Comparison of ENCODE assay signal across 9 cellular contexts in the genomic region with DNA sequence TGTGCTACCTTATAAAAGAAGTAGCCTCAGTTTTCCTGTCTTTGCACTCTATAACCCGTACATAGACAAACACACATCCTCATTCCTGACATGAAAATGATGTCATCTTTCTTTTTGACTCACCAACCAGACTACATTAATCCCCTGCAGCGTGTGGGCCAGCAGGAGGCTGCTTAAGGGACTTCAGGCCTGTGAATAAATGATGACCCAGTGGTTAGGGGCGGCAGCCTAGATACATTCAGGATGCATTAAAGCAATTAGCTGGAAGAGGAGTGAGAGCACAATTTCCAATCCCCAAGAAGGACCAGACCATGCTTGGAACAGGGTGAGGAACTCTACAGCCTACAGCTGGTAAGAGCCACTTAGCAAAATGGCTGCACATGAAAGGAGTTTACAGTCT. TPM values are rescaled to one million over a fixed set of nuclear protein-coding genes. Genes with fewer than 3 reads are reported as not detected.
DNase-seq lines count a peak whose midpoint lies in the region; ATAC-seq, FAIRE-seq and TF ChIP-seq lines count a peak whose summit lies in the region.
"Had no signal": no experiment of that assay in that cellular context is flagged by ENCODE, and none has a peak within 500 bp of the region (broad histone marks: within the 10 kb centered on the region; RNA-seq: fewer than 3 reads in every experiment).

No MANE protein-coding gene starts in this region.

- H3K9me3 Mint-ChIP-seq in neural progenitor cell = no peaks in the 10 kb centered on the region

- peaks cover 35% of the 10 kb centered on the region for H3K4me1 ChIP-seq in keratinocyte (ENCODE audit: control insufficient read depth, extremely low read depth, insufficient read depth, low read length)
- H3K4me1 ChIP-seq in pancreas = no peaks in the 10 kb centered on the region
- H3K4me1 ChIP-seq in neural progenitor cell = peaks cover 64% of the 10 kb centered on the region

- no peaks in the 10 kb centered on the region for H3K36me3 Mint-ChIP-seq in neural progenitor cell

- H3K36me3 ChIP-seq in keratinocyte (ENCODE audit: control insufficient read depth in 2 of 2, extremely low read depth in 1 of 2, insufficient read depth in 2 of 2, low read length in 2 of 2) (no peaks in the 10 kb centered on the region), pancreas (no peaks in the 10 kb centered on the region), neural progenitor cell (no peaks in the 10 kb centered on the region)

- H3K4me3 ChIP-seq in keratinocyte (ENCODE audit: control insufficient read depth in 2 of 3, extremely low read depth in 1 of 3, insufficient read depth in 2 of 3, low read depth in 1 of 3, low read length in 3 of 3) (no peak overlapping the region), pancreas (no peak overlapping the region), neural progenitor cell (no peak overlapping the region)

- DNase-seq in NCI-H748 (lab: John Stamatoyannopoulos, UW; ENCODE audit: unreplicated experiment) (peak; percentile 22), NCI-H748 treated with DMSO at 0.1 percent for 48 hours (lab: John Stamatoyannopoulos, UW) (no peak), HEK293T (ENCODE audit: extremely low spot score) (peak; percentile 27), NCI-H82 treated with DMSO at 0.1 percent for 48 hours (lab: John Stamatoyannopoulos, UW; ENCODE audit: unreplicated experiment) (peak; percentile 29), keratinocyte (ENCODE audit: low read depth, low spot score) (no peak), pancreas (no peak), iPS-NIHi7 (ENCODE audit: extremely low spot score) (no peak), neural progenitor cell (ENCODE audit: low spot score) (no peak)

- CTCF ChIA-PET in HEK293T (lab: Yijun Ruan, JAX) = no interaction called here

- FAIRE-seq in keratinocyte (lab: Jason Lieb, UNC) = peak; percentile 86
- FAIRE-seq in pancreas (lab: Jason Lieb, UNC) = no peak

- intact Hi-C loops in pancreas (cut with DNase I) = no loop called here

- POLR2A ChIA-PET in HEK293T (lab: Yijun Ruan, JAX) = no interaction called here

- H3K27ac ChIP-seq in keratinocyte (ENCODE audit: control insufficient read depth, insufficient read depth, low read length) (no peak overlapping the region), pancreas (no peak overlapping the region), neural progenitor cell (no peak overlapping the region)

- no peak overlapping the region for H2AFZ ChIP-seq in keratinocyte (ENCODE audit: control insufficient read depth, low read length)
- no peak overlapping the region for H2AFZ ChIP-seq in neural progenitor cell (replicated peaks)

- no peaks in the 10 kb centered on the region for H3K27me3 ChIP-seq in keratinocyte (ENCODE audit: control insufficient read depth, extremely low read depth, insufficient read depth, low read length)
- no peaks in the 10 kb centered on the region for H3K27me3 ChIP-seq in pancreas
- H3K27me3 ChIP-seq in neural progenitor cell = no peaks in the 10 kb centered on the region

- H3K4me3 Mint-ChIP-seq in neural progenitor cell = no peak overlapping the region
- H3K4me3 Mint-ChIP-seq: B cell had no signal

- H3K4me2 ChIP-seq in keratinocyte (ENCODE audit: control insufficient read depth, extremely low read depth, insufficient read depth, low read depth, low read length) (no peak overlapping the region), neural progenitor cell (no peak overlapping the region)

- dilution Hi-C loops in keratinocyte (cut with MboI; ENCODE audit: extremely low pct_ligation_motif_present, low sequenced_read_pairs) = no loop called here

- H3K79me2 ChIP-seq in keratinocyte (ENCODE audit: control insufficient read depth, insufficient read depth, low read length) = no peaks in the 10 kb centered on the region
- no peaks in the 10 kb centered on the region for H3K79me2 ChIP-seq in neural progenitor cell (ENCODE audit: low read depth)

- H3F3A ChIP-seq in neural progenitor cell (ENCODE audit: low read depth) = peaks cover 26% of the 10 kb centered on the region

- H4K20me1 ChIP-seq in keratinocyte (ENCODE audit: control insufficient read depth, extremely low read depth, insufficient read depth, low read length) (no peaks in the 10 kb centered on the region), neural progenitor cell (ENCODE audit: low read depth) (no peaks in the 10 kb centered on the region)

- peaks cover 87% of the 10 kb centered on the region for H3K4me1 Mint-ChIP-seq in neural progenitor cell

- no peak overlapping the region for H3K9ac ChIP-seq in keratinocyte (ENCODE audit: control insufficient read depth, extremely low read depth, insufficient read depth, low read length)
- H3K9ac ChIP-seq in neural progenitor cell = no peak overlapping the region

- ATAC-seq in pancreas = no peak

- WGBS in pancreas, 2 donors = 70 to 72% methylated on average over 3 of the region's 3 CpGs

- no peak for TF ChIP-seq CTCF in keratinocyte (optimal IDR thresholded peaks at IDR 0.05 in 1 of 3, IDR thresholded peaks at IDR 0.05 in 1 of 3, conservative IDR thresholded peaks at IDR 0.05 in 1 of 3; ENCODE audit: extremely low read depth in 1 of 3, insufficient read depth in 2 of 3, low read length in 3 of 3)
- TF ChIP-seq CTCF in pancreas (IDR thresholded peaks at IDR 0.05) = no peak
- TF ChIP-seq CTCF in neural progenitor cell (IDR thresholded peaks at IDR 0.05) = no peak

- H3K27ac Mint-ChIP-seq in neural progenitor cell = no peak overlapping the region
- H3K27ac Mint-ChIP-seq: B cell had no signal

- peaks cover 10% of the 10 kb centered on the region for H3K27me3 Mint-ChIP-seq in neural progenitor cell (ENCODE audit: insufficient read depth, low read depth)

- H3K9me1 ChIP-seq in keratinocyte (ENCODE audit: control insufficient read depth, extremely low read depth, insufficient read depth, low read length) = no peaks in the 10 kb centered on the region

- H3K9me3 ChIP-seq in keratinocyte (ENCODE audit: control insufficient read depth, low read depth, low read length) (no peaks in the 10 kb centered on the region), pancreas (no peaks in the 10 kb centered on the region), neural progenitor cell (ENCODE audit: low read depth) (no peaks in the 10 kb centered on the region)

TF ChIP-seq in HEK293T, 16 proteins besides CTCF, POLR2A, EP300 and RAD21:
- TF ChIP-seq HDGF (IDR thresholded peaks at IDR 0.05; ENCODE audit: borderline replicate concordance) (no peak), FOXM1 (IDR thresholded peaks at IDR 0.05; ENCODE audit: borderline replicate concordance) (no peak), SUZ12 (IDR thresholded peaks at IDR 0.05) (no peak), NFRKB (IDR thresholded peaks at IDR 0.05) (no peak)
- TF ChIP-seq, protein P1, sequence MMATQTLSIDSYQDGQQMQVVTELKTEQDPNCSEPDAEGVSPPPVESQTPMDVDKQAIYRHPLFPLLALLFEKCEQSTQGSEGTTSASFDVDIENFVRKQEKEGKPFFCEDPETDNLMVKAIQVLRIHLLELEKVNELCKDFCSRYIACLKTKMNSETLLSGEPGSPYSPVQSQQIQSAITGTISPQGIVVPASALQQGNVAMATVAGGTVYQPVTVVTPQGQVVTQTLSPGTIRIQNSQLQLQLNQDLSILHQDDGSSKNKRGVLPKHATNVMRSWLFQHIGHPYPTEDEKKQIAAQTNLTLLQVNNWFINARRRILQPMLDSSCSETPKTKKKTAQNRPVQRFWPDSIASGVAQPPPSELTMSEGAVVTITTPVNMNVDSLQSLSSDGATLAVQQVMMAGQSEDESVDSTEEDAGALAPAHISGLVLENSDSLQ (IDR thresholded peaks at IDR 0.05) = peak; percentile 36; the same call in 1 of the 2 replicates
TF ChIP-seq in HEK293T: peak in this region for 1.

RNA-seq across cellular contexts. Expression of a gene that starts 57.3 kb away (rescaled TPM):
- polyA plus RNA-seq in keratinocyte (42.5 to 44.7 TPM (median 44.0 TPM) in 3 replicates), pancreas (1 to 10 TPM; 2.5 to 3.1 TPM)
- polyA plus RNA-seq in keratinocyte (2011; ENCODE audit: low read depth) = 20.3 TPM
- 30.4 and 30.6 TPM in 2 replicates for polyA plus RNA-seq in keratinocyte (2011; cell fraction: cytosol; rRNA removed)
- 148 and 159 TPM in 2 replicates for polyA plus RNA-seq in keratinocyte (2011; cell fraction: nucleus; rRNA removed)
- 22.7 and 30.7 TPM in 2 replicates for polyA plus RNA-seq in keratinocyte (2012; ENCODE audit: low replicate concordance)
- polyA minus RNA-seq in keratinocyte = 130 to 189 TPM (median 170 TPM) in 3 replicates
- polyA minus RNA-seq in keratinocyte (2011; cell fraction: cytosol; rRNA and poly(A)+ RNA removed) = 17.1 TPM
- polyA minus RNA-seq in keratinocyte (2011; cell fraction: nucleus; rRNA and poly(A)+ RNA removed) = 66.6 and 144 TPM in 2 replicates
- total RNA-seq in pancreas (10 to 100 TPM in 1 of 6 donors, 1 to 10 TPM in 5; 2.4 to 15.0 (median 6.8) TPM), neural progenitor cell (ENCODE audit: low replicate concordance) (5.2 and 7.2 TPM in 2 replicates)

Comparison
In these comparisons a context has a peak if more than half of its experiments do, and no peak if none do; other contexts are left out.
1. DNase-seq: peak in NCI-H748 (single experiment), HEK293T (single experiment) and NCI-H82 treated with DMSO at 0.1 percent for 48 hours (single experiment); none in NCI-H748 treated with DMSO at 0.1 percent for 48 hours (single experiment), keratinocyte (single experiment), pancreas (0 of 6), iPS-NIHi7 (single experiment) and neural progenitor cell (single experiment).